Comparison of ENCODE assay signal across 1 cellular context in the genomic region with DNA sequence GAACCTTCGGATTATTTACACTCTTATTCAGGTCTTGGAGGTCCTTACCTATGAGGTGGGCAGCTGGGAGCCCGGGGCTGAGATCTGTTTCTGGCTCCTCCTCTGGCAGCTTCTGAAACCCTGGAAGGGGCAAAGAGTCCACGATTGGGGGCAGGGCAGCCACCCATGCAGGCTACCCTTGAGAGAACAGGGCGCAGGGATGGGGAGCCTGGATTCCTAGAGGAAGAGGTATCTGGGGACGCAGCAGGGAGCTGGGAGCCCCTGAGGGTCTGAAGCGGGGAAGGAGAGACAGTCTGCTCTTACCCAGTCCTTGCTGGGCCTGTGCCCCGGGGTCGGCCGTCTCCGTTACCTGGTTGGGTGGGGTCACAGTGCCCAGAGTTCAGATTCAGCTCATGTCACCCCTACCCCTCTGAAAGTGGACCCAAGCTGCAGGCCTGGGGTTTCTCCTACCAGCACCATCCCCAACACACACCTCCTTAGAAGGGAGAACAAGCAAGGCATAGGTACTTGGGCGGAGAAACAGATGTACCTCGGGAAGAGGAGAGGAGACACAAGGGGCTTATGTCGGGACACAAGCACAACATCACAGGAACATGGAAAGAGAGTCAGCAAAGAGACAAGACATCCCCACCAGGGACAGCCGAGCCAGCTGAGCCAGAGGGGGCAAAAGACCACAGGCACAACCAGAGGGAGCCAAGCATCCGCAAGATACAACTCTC.
A peak's percentile ranks its signal among the peaks of the same experiment; 100 is the strongest.
TF ChIP-seq lines count a peak whose summit lies in the region.

No MANE protein-coding gene starts in this region.

TF ChIP-seq in K562, 482 proteins besides CTCF, POLR2A, EP300 and RAD21:
- 0 out of 2 replicates have a peak, but pooled peaks have one; percentile 57 for TF ChIP-seq PRMT5 (CRISPR knock-in tag; IDR thresholded peaks at IDR 0.05)
- TF ChIP-seq CCNT2 (IDR thresholded peaks at IDR 0.05; ENCODE audit: borderline replicate concordance, extremely low read depth, insufficient read length, low read depth, low read length): no peak
TF ChIP-seq in K562: peak in this region for 1.
